8 cellular contexts compared by ENCODE assay signal in genomic region chr2:197254776-197255521, GRCh38. TPM values are rescaled to one million over a fixed set of nuclear protein-coding genes. Genes with fewer than 3 reads are reported as not detected.
DNase-seq lines count a peak whose midpoint lies in the region; ATAC-seq and TF ChIP-seq lines count a peak whose summit lies in the region.

No MANE protein-coding gene starts in this region.

- no peak for TF ChIP-seq CTCF in ascending aorta (IDR thresholded peaks at IDR 0.05)

- peak; percentile 45 for DNase-seq in activated naive CD4-positive, alpha-beta T cell treated with anti-CD3 and anti-CD28 coated beads for 36 hours
- no peak for DNase-seq in activated naive CD4-positive, alpha-beta T cell treated with Interleukin-2 at 50 U/mL for 16 hours
- DNase-seq in ascending aorta (ENCODE audit: low spot score in 2 of 2), result no peak
- no peak for DNase-seq in stimulated activated naive CD8-positive, alpha-beta T cell treated with anti-CD3 and anti-CD28 coated beads, Interleukin-15, Interleukin-2, amounts not matched to agents 100 U/mL and 50 U/mL, for 24 hours
- DNase-seq in NCI-H2029 (lab: John Stamatoyannopoulos, UW), result no peak
- DNase-seq in HuH-7 (ENCODE audit: low spot score), result no peak
- DNase-seq in iPS-NIHi7 (ENCODE audit: extremely low spot score), result no peak

- peak overlapping the region; percentile 55 to 59 for H3K27ac ChIP-seq in ascending aorta

- peak; percentile 25 for ATAC-seq in HG03103 (IDR thresholded peaks at IDR 0.05; ENCODE audit: low read depth, unreplicated experiment)
- ATAC-seq in stimulated activated naive CD8-positive, alpha-beta T cell treated with anti-CD3 and anti-CD28 coated beads, Interleukin-15, Interleukin-2, amounts not matched to agents 100 U/mL and 50 U/mL, for 24 hours, result peak; percentile 48

- H3K4me1 ChIP-seq in ascending aorta, result peaks cover 0 to 12% of the 10 kb centered on the region in 2 donors

- H3K27ac Mint-ChIP-seq in activated naive CD4-positive, alpha-beta T cell treated with anti-CD3 and anti-CD28 coated beads for 36 hours, result peak overlapping the region; percentile 97

- peak overlapping the region; percentile 75 for H3K4me3 Mint-ChIP-seq in activated naive CD4-positive, alpha-beta T cell treated with anti-CD3 and anti-CD28 coated beads for 36 hours

- no peaks in the 10 kb centered on the region for H3K9me3 ChIP-seq in ascending aorta

- peaks cover 2% of the 10 kb centered on the region for H3K9me3 Mint-ChIP-seq in activated naive CD4-positive, alpha-beta T cell treated with anti-CD3 and anti-CD28 coated beads for 36 hours

- H3K27me3 Mint-ChIP-seq in activated naive CD4-positive, alpha-beta T cell treated with anti-CD3 and anti-CD28 coated beads for 36 hours (ENCODE audit: low read depth), result no peaks in the 10 kb centered on the region

- H3K4me1 Mint-ChIP-seq in activated naive CD4-positive, alpha-beta T cell treated with anti-CD3 and anti-CD28 coated beads for 36 hours (ENCODE audit: low read depth), result peaks cover 76% of the 10 kb centered on the region

- intact Hi-C loops in activated naive CD4-positive, alpha-beta T cell treated with anti-CD3 and anti-CD28 coated beads for 36 hours (cut with micrococcal nuclease), result loop anchor here (1.0 to 5.0 kb wide), 5 partner anchors 16 to 122 kb away; no protein-coding TSS in a partner anchor
- intact Hi-C loops in ascending aorta (cut with DNase I), result loop anchor here (5.0 kb wide), 1 partner anchor 63 kb away; no protein-coding TSS in a partner anchor

- no peaks in the 10 kb centered on the region for H3K36me3 ChIP-seq in ascending aorta

- H3K36me3 Mint-ChIP-seq in activated naive CD4-positive, alpha-beta T cell treated with anti-CD3 and anti-CD28 coated beads for 36 hours (ENCODE audit: low read depth), result peaks cover 2% of the 10 kb centered on the region

- H3K4me3 ChIP-seq in ascending aorta, result peak overlapping the region in 1 of 2 donors; percentile 35

- H3K27me3 ChIP-seq in ascending aorta, result no peaks in the 10 kb centered on the region

- CTCF ChIA-PET in activated naive CD4-positive, alpha-beta T cell treated with anti-CD3 and anti-CD28 coated beads for 36 hours (lab: Charles Lee), result interaction anchor here (0.9 to 2.7 kb wide), 6 partner anchors 11 to 59 kb away, joined by 3 to 17 read pairs (median 4); no protein-coding TSS in a partner anchor

RNA-seq across cellular contexts. Expression of gene ANKRD44, which starts 55.6 kb away (rescaled TPM):
- 100 to 1,000 TPM in 1 of 2 experiments, 10 to 100 TPM in 1; 87.8 to 101 TPM for total RNA-seq in activated naive CD4-positive, alpha-beta T cell treated with anti-CD3 and anti-CD28 coated beads for 36 hours
- 66.3 TPM for total RNA-seq in ascending aorta
